ENCODE assay signal across 9 cellular contexts in the genomic region with DNA sequence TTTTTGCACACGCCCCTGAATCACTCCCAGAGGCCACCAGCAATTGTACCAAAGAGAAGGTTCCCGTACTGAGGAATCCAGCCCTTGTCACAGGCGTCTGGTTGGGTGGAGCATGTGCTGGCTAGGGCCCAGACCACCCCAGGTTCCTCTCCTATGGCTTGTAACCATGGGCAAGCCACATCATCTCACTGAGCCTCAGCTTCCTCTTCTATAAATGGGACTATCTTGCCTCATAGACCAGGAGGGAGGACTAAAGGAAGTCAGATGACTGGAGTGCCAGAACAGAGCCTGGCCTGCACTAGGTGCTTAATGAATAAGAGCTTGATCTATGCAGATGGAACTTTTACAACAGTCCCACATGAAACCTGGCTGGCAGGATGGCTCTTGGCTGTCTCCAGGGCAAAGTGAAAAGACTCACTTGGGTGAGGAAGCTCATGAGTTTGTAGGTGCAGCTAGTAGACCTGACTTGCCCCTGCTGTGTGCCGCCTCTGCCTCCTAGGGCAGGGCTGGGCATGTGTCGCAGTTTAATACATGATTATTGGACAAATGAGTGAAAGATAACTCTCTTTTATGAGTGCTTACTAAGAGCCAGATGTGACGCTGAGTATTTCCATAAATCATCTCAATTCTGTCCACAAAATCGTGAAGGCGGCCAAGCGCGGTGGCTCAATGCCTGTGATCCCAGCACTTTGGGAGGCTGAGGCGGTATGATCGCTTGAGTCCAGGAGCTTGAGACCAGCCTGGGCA. TPM values are rescaled to one million over a fixed set of nuclear protein-coding genes. Genes with fewer than 3 reads are reported as not detected.
DNase-seq lines count a peak whose midpoint lies in the region; ATAC-seq and TF ChIP-seq lines count a peak whose summit lies in the region.
"Had no signal": no experiment of that assay in that cellular context is flagged by ENCODE, and none has a peak within 500 bp of the region (broad histone marks: within the 10 kb centered on the region; RNA-seq: fewer than 3 reads in every experiment).

No MANE protein-coding gene starts in this region.

- intact Hi-C loops in breast epithelium (cut with DNase I; ENCODE audit: low total_unique reads): no loop called here
- intact Hi-C loops in MCF 10A (cut with micrococcal nuclease): no loop called here
- intact Hi-C loops in dendritic cell treated with granulocyte-macrophage colony-stimulating factor and Interleukin-4, amounts not matched to agents 40 ng/mL and 50 ng/mL, for 4 days (cut with micrococcal nuclease): no loop called here
- intact Hi-C loops in mucosa of descending colon (cut with DNase I, micrococcal nuclease): no loop called here
- intact Hi-C loops in vagina (cut with DNase I): loop anchor here (10.0 kb wide), 1 partner anchor 59 kb away; no protein-coding TSS in a partner anchor

- no peaks in the 10 kb centered on the region for H3K36me3 ChIP-seq in breast epithelium
- no peaks in the 10 kb centered on the region for H3K36me3 ChIP-seq in mucosa of descending colon (ENCODE audit: low read depth)
- H3K36me3 ChIP-seq in vagina: peaks cover 0 to 10% of the 10 kb centered on the region in 2 donors

- H3K4me3 Mint-ChIP-seq in MCF 10A (ENCODE audit: unreplicated experiment): no peak overlapping the region
- peak overlapping the region; percentile 40 for H3K4me3 Mint-ChIP-seq in dendritic cell treated with granulocyte-macrophage colony-stimulating factor and Interleukin-4, amounts not matched to agents 40 ng/mL and 50 ng/mL, for 4 days

- H3K4me1 ChIP-seq in breast epithelium (no peaks in the 10 kb centered on the region), mucosa of descending colon (ENCODE audit: low read depth) (no peaks in the 10 kb centered on the region), vagina (peaks cover 47% of the 10 kb centered on the region)

- H3K27ac Mint-ChIP-seq in MCF 10A (ENCODE audit: low read depth, unreplicated experiment): no peak overlapping the region
- peak overlapping the region; percentile 78 for H3K27ac Mint-ChIP-seq in dendritic cell treated with granulocyte-macrophage colony-stimulating factor and Interleukin-4, amounts not matched to agents 40 ng/mL and 50 ng/mL, for 4 days

- no peak overlapping the region for H3K4me3 ChIP-seq in breast epithelium
- no peak overlapping the region for H3K4me3 ChIP-seq in mucosa of descending colon
- no peak overlapping the region for H3K4me3 ChIP-seq in vagina

- DNase-seq in breast epithelium (ENCODE audit: low spot score in 2 of 2) (no peak), MCF 10A (ENCODE audit: unreplicated experiment) (no peak), mucosa of descending colon (peak; percentile 32 to 62 (median 38)), vagina (ENCODE audit: extremely low spot score in 2 of 2) (peak in 1 of 2 donors; percentile 96), T-helper 1 cell (no peak), COLO829 (ENCODE audit: low spot score) (no peak), NCI-H526 (lab: John Stamatoyannopoulos, UW) (no peak)
- DNase-seq: foreskin melanocyte had no signal

- no peaks in the 10 kb centered on the region for H3K27me3 Mint-ChIP-seq in MCF 10A (ENCODE audit: insufficient read depth, unreplicated experiment)
- no peaks in the 10 kb centered on the region for H3K27me3 Mint-ChIP-seq in dendritic cell treated with granulocyte-macrophage colony-stimulating factor and Interleukin-4, amounts not matched to agents 40 ng/mL and 50 ng/mL, for 4 days

- peaks cover 65% of the 10 kb centered on the region for H3K36me3 Mint-ChIP-seq in MCF 10A (ENCODE audit: insufficient read depth, unreplicated experiment)
- H3K36me3 Mint-ChIP-seq in dendritic cell treated with granulocyte-macrophage colony-stimulating factor and Interleukin-4, amounts not matched to agents 40 ng/mL and 50 ng/mL, for 4 days (ENCODE audit: low read depth): peaks cover 73% of the 10 kb centered on the region

- TF ChIP-seq CTCF in breast epithelium (IDR thresholded peaks at IDR 0.05) (no peak), MCF 10A (IDR thresholded peaks at IDR 0.05; ENCODE audit: unreplicated experiment) (no peak), mucosa of descending colon (IDR thresholded peaks at IDR 0.05) (no peak), vagina (IDR thresholded peaks at IDR 0.05) (no peak)

- CTCF ChIA-PET in MCF 10A (lab: Yijun Ruan, JAX): interaction anchor here (0.9 to 1.1 kb wide), 2 partner anchors 64 to 97 kb away, joined by 4 to 8 read pairs; no protein-coding TSS in a partner anchor

- TF ChIP-seq POLR2A in breast epithelium (IDR thresholded peaks at IDR 0.05): no peak
- TF ChIP-seq POLR2A in vagina (IDR thresholded peaks at IDR 0.05): no peak

- POLR2A ChIA-PET in MCF 10A (lab: Yijun Ruan, JAX): no interaction called here

- H3K4me1 Mint-ChIP-seq in MCF 10A (ENCODE audit: insufficient read depth, unreplicated experiment): no peaks in the 10 kb centered on the region
- H3K4me1 Mint-ChIP-seq in dendritic cell treated with granulocyte-macrophage colony-stimulating factor and Interleukin-4, amounts not matched to agents 40 ng/mL and 50 ng/mL, for 4 days (ENCODE audit: low read depth): peaks cover 69% of the 10 kb centered on the region

- no peaks in the 10 kb centered on the region for H3K27me3 ChIP-seq in breast epithelium
- no peaks in the 10 kb centered on the region for H3K27me3 ChIP-seq in vagina

- H3K27ac ChIP-seq in breast epithelium: peak overlapping the region; percentile 54 to 62
- H3K27ac ChIP-seq in vagina: peak overlapping the region; percentile 90

- no peaks in the 10 kb centered on the region for H3K9me3 Mint-ChIP-seq in MCF 10A (ENCODE audit: unreplicated experiment)
- H3K9me3 Mint-ChIP-seq in dendritic cell treated with granulocyte-macrophage colony-stimulating factor and Interleukin-4, amounts not matched to agents 40 ng/mL and 50 ng/mL, for 4 days: no peaks in the 10 kb centered on the region

- H3K9me3 ChIP-seq in breast epithelium (no peaks in the 10 kb centered on the region), mucosa of descending colon (no peaks in the 10 kb centered on the region), vagina (no peaks in the 10 kb centered on the region)

- BruUV-seq in MCF 10A (replicated peaks; lab: Mats Ljungman, UMichigan): no TSS peak

- peak; percentile 55 for ATAC-seq in mucosa of descending colon

RNA-seq across cellular contexts. Expression of a gene that starts 29.3 kb away (rescaled TPM):
- 100 to 1,000 TPM; 158 to 272 (median 163) TPM for total RNA-seq in breast epithelium
- total RNA-seq in MCF 10A (2022): 12.5 and 14.4 TPM in 2 replicates
- total RNA-seq in mucosa of descending colon: 10 to 100 TPM; 29.6 to 57.4 (median 53.8) TPM
- 110 TPM for total RNA-seq in vagina

RNA-seq across cellular contexts. Expression of a gene that starts 42.8 kb away (rescaled TPM):
- total RNA-seq in breast epithelium (100 to 1,000 TPM; 330 to 411 (median 350) TPM), MCF 10A (2022) (264 and 279 TPM in 2 replicates), mucosa of descending colon (100 to 1,000 TPM; 151 to 307 (median 188) TPM), vagina (170 TPM)

Comparison
In these comparisons a context has a peak if more than half of its experiments do, and no peak if none do; other contexts are left out.
1. DNase-seq: peak in mucosa of descending colon (3 of 3); none in breast epithelium (0 of 2), MCF 10A (single experiment), T-helper 1 cell (0 of 5), COLO829 (single experiment) and NCI-H526 (0 of 2).